16 cellular contexts compared by ENCODE assay signal in genomic region chr3:158775801-158776399, GRCh38. TPM values are rescaled to one million over a fixed set of nuclear protein-coding genes. Genes with fewer than 3 reads are reported as not detected.
DNase-seq lines count a peak whose midpoint lies in the region; ATAC-seq, FAIRE-seq and TF ChIP-seq lines count a peak whose summit lies in the region.
"Had no signal": no experiment of that assay in that cellular context is flagged by ENCODE, and none has a peak within 500 bp of the region (broad histone marks: within the 10 kb centered on the region; RNA-seq: fewer than 3 reads in every experiment).

No MANE protein-coding gene starts in this region.

- no peak overlapping the region for H4K91ac ChIP-seq in H1 (replicated peaks; ENCODE audit: insufficient read length, low read length)

- no peaks in the 10 kb centered on the region for H3K9me3 ChIP-seq in H1 (ENCODE audit: insufficient read depth in 2 of 2, low read depth in 1 of 2, low read length in 1 of 2)
- H3K9me3 ChIP-seq in endodermal cell (ENCODE audit: control insufficient read depth, low read length) = no peaks in the 10 kb centered on the region
- H3K9me3 ChIP-seq: pancreas, SJCRH30 had no signal

- CTCF ChIA-PET in H1 (lab: Charles Lee; ENCODE audit: partially characterized antibody) = no interaction called here

- DNase-seq in A172 (ENCODE audit: low spot score) (peak; percentile 29), H1 (ENCODE audit: low read depth in 1 of 2, low spot score in 2 of 2) (no peak), endodermal cell (no peak), EL (no peak)
- no peak for DNase-seq in activated effector memory CD4-positive, alpha-beta T cell treated with Interleukin-2 at 50 U/mL for 16 hours
- DNase-seq: cerebellar nuclear complex, KBM-7, midbrain, NCI-H1694, pancreas, SJCRH30 had no signal

- H2BK120ac ChIP-seq in H1 (replicated peaks; ENCODE audit: low read depth, low read length) = no peak overlapping the region

- H3K36me3 Mint-ChIP-seq in endodermal cell (ENCODE audit: low read depth) = no peaks in the 10 kb centered on the region

- TF ChIP-seq RAD21 in H1 (IDR thresholded peaks at IDR 0.05 in 1 of 2, conservative IDR thresholded peaks at IDR 0.05 in 1 of 2; ENCODE audit: low read depth in 2 of 2, low read length in 2 of 2) = no peak

- no peak for TF ChIP-seq EP300 in H1 (IDR thresholded peaks at IDR 0.05; ENCODE audit: borderline replicate concordance in 1 of 2, low read depth in 2 of 2, low read length in 2 of 2)

- H3K4me1 ChIP-seq in H1 (replicated peaks in 1 of 4; ENCODE audit: control insufficient read depth in 3 of 4, insufficient read depth in 4 of 4, low read length in 3 of 4) (no peaks in the 10 kb centered on the region), endodermal cell (ENCODE audit: control insufficient read depth, insufficient read depth, low read length) (no peaks in the 10 kb centered on the region)
- H3K4me1 ChIP-seq: pancreas had no signal

- H3K9me3 Mint-ChIP-seq in endodermal cell = no peaks in the 10 kb centered on the region

- WGBS in H1 (ENCODE audit: extremely low coverage in 1 of 2, insufficient coverage in 1 of 2, insufficient read length in 1 of 2, insufficient replicate concordance in 2 of 2, low coverage in 1 of 2, low lambda C conversion rate in 2 of 2, missing lambda C conversion rate in 1 of 2), 2 experiments = 93% methylated on average over 2 of the region's 2 CpGs; no CpG with 5 or more reads in 1 of the 2 experiments
- 94 to 100% methylated on average over 2 of the region's 2 CpGs for WGBS in endodermal cell (ENCODE audit: insufficient coverage in 1 of 2, insufficient read length in 1 of 2), 2 experiments

- peak overlapping the region; percentile 53; the same call in 1 of the 2 replicates for H2AFZ ChIP-seq in H1 (ENCODE audit: low read length)

- H4K5ac ChIP-seq in H1 (ENCODE audit: insufficient read length, low read depth, low read length) = no peak overlapping the region

- H3K27me3 Mint-ChIP-seq in endodermal cell (ENCODE audit: insufficient read depth) = no peaks in the 10 kb centered on the region
- H3K27me3 Mint-ChIP-seq: activated naive CD8-positive, alpha-beta T cell had no signal

- no peak overlapping the region for H3K4ac ChIP-seq in H1 (replicated peaks; ENCODE audit: insufficient read length, low read depth, low read length)

- no peak overlapping the region for H3K27ac ChIP-seq in H1 (ENCODE audit: low read depth, low read length)
- no peak overlapping the region for H3K27ac ChIP-seq in endodermal cell (ENCODE audit: low read depth, low read length)
- H3K27ac ChIP-seq: pancreas, SJCRH30 had no signal

- H3K4me2 ChIP-seq in H1 (ENCODE audit: insufficient read depth in 1 of 2, low read depth in 2 of 2, low read length in 2 of 2) = no peak overlapping the region

- H3K4me1 Mint-ChIP-seq in endodermal cell = no peaks in the 10 kb centered on the region

- no peak overlapping the region for H2BK20ac ChIP-seq in H1 (ENCODE audit: low read length)

- TF ChIP-seq CTCF in H1 (IDR thresholded peaks at IDR 0.05; ENCODE audit: control extremely low read depth in 1 of 3, insufficient read depth in 1 of 3, low read depth in 1 of 3, low read length in 3 of 3) = no peak
- no peak for TF ChIP-seq CTCF in endodermal cell (conservative IDR thresholded peaks at IDR 0.05)

- H3K27ac Mint-ChIP-seq in endodermal cell = no peak overlapping the region
- H3K27ac Mint-ChIP-seq: activated naive CD8-positive, alpha-beta T cell had no signal

- no peak overlapping the region for H2BK15ac ChIP-seq in H1 (ENCODE audit: low read length)

- H3K4me3 Mint-ChIP-seq in endodermal cell = no peak overlapping the region
- H3K4me3 Mint-ChIP-seq: activated naive CD8-positive, alpha-beta T cell had no signal

- H3K27me3 ChIP-seq in H1 (replicated peaks in 1 of 4; ENCODE audit: control insufficient read depth in 3 of 4, extremely low read depth in 1 of 4, insufficient read depth in 3 of 4, low read length in 3 of 4) (no peaks in the 10 kb centered on the region), endodermal cell (ENCODE audit: control insufficient read depth, insufficient read depth, low read length, poor library complexity, severe bottlenecking) (no peaks in the 10 kb centered on the region)
- H3K27me3 ChIP-seq: pancreas, SJCRH30 had no signal

- no peak overlapping the region for H3K9ac ChIP-seq in H1 (replicated peaks in 1 of 4; ENCODE audit: extremely low read depth in 1 of 4, low read depth in 3 of 4, low read length in 3 of 4)
- no peak overlapping the region for H3K9ac ChIP-seq in endodermal cell (ENCODE audit: extremely low read depth, low read length, poor library complexity, severe bottlenecking)

- ATAC-seq in GM19455 (IDR thresholded peaks at IDR 0.05; ENCODE audit: unreplicated experiment) (peak; percentile 59), HG03378 (IDR thresholded peaks at IDR 0.05; ENCODE audit: unreplicated experiment) (peak; percentile 61), GM19328 (IDR thresholded peaks at IDR 0.05; ENCODE audit: unreplicated experiment) (no peak)
- ATAC-seq: HCT116, pancreas had no signal

- H3K14ac ChIP-seq in H1 (ENCODE audit: insufficient read length) = no peak overlapping the region

- H3K4me3 ChIP-seq in H1 (ENCODE audit: extremely low read depth in 1 of 4, insufficient read depth in 2 of 4, low read depth in 3 of 4, low read length in 4 of 4) (no peak overlapping the region), endodermal cell (ENCODE audit: low read length) (no peak overlapping the region)
- H3K4me3 ChIP-seq: pancreas, SJCRH30 had no signal

- H3K23me2 ChIP-seq in H1 (ENCODE audit: low read depth, low read length) = no peaks in the 10 kb centered on the region

- no peak overlapping the region for H4K8ac ChIP-seq in H1 (ENCODE audit: extremely low read depth, insufficient read depth, low read length)

- no peak overlapping the region for H2BK12ac ChIP-seq in H1 (ENCODE audit: low read depth, low read length)

- H3K79me1 ChIP-seq in H1 (ENCODE audit: low read depth, low read length) = no peaks in the 10 kb centered on the region

- H4K20me1 ChIP-seq in H1 (replicated peaks in 1 of 2; ENCODE audit: control insufficient read depth in 1 of 2, insufficient read depth in 2 of 2, low read length in 2 of 2) = no peaks in the 10 kb centered on the region

- no peak overlapping the region for H2AK5ac ChIP-seq in H1 (ENCODE audit: low read depth, low read length)

- H3K18ac ChIP-seq in H1 (ENCODE audit: extremely low read depth, low read length) = no peak overlapping the region

- H2BK5ac ChIP-seq in H1 (ENCODE audit: low read depth, low read length) = no peak overlapping the region

- no peak overlapping the region for H3K23ac ChIP-seq in H1 (ENCODE audit: insufficient read length)

- H3K56ac ChIP-seq in H1 (replicated peaks; ENCODE audit: insufficient read length, low read depth, low read length) = no peak overlapping the region

- H3K79me2 ChIP-seq in H1 (ENCODE audit: control insufficient read depth in 1 of 2, insufficient read depth in 2 of 2, low read length in 2 of 2) = no peaks in the 10 kb centered on the region

- POLR2A ChIA-PET in H1 (lab: Charles Lee; ENCODE audit: partially characterized antibody) = no interaction called here

- FAIRE-seq in H1 (lab: Jason Lieb, UNC) = no peak
- FAIRE-seq: pancreas had no signal

- TF ChIP-seq POLR2A in H1 (IDR thresholded peaks at IDR 0.05; ENCODE audit: control extremely low read depth in 1 of 2, low read depth in 2 of 2, low read length in 2 of 2) = no peak

- H3K36me3 ChIP-seq in H1 (ENCODE audit: control insufficient read depth in 2 of 4, insufficient read depth in 4 of 4, low read length in 3 of 4) (no peaks in the 10 kb centered on the region), endodermal cell (ENCODE audit: control insufficient read depth, insufficient read depth, low read length) (no peaks in the 10 kb centered on the region)
- H3K36me3 ChIP-seq: pancreas, SJCRH30 had no signal

TF ChIP-seq in H1, 55 proteins besides CTCF, POLR2A, EP300 and RAD21 (continues in another document):
- no peak for TF ChIP-seq SIX5 (IDR thresholded peaks at IDR 0.05; ENCODE audit: low read depth, low read length)
- no peak for TF ChIP-seq SAP30 (IDR thresholded peaks at IDR 0.05; ENCODE audit: insufficient read depth, insufficient replicate concordance, low read length)
- no peak for TF ChIP-seq MAFK (IDR thresholded peaks at IDR 0.05; ENCODE audit: low read depth, low read length)
- no peak for TF ChIP-seq RXRA (IDR thresholded peaks at IDR 0.05; ENCODE audit: insufficient read depth, low read depth, low read length)
- no peak for TF ChIP-seq SIN3A (conservative IDR thresholded peaks at IDR 0.05 in 1 of 2, IDR thresholded peaks at IDR 0.05 in 1 of 2; ENCODE audit: low read depth in 1 of 2, low read length in 2 of 2)
- TF ChIP-seq SIRT6 (IDR thresholded peaks at IDR 0.05; ENCODE audit: low read length) = no peak
- TF ChIP-seq KDM4A (IDR thresholded peaks at IDR 0.05; ENCODE audit: low read depth, low read length, severe bottlenecking) = no peak
- no peak for TF ChIP-seq BRCA1 (IDR thresholded peaks at IDR 0.05; ENCODE audit: low read depth, low read length)

RNA-seq across cellular contexts. Expression of gene MFSD1, which starts 26.0 kb away (rescaled TPM):
- total RNA-seq in A172 (2014; rRNA removed; shearing (Covaris generic)) = 92.7 and 109 TPM in 2 replicates
- total RNA-seq in H1 (2021; fragmentation: NEBNext Ultra II Directional; extraction: Animal tissue kit (Norgen Biotek cat#: 25700)) = 9.3 and 11.0 TPM in 2 replicates
- 7.1 and 11.5 TPM in 2 replicates for polyA plus RNA-seq in H1 (2011; rRNA removed)
- polyA plus RNA-seq in H1 (2011; cell fraction: cytosol; rRNA removed) = 7.5 TPM
- 3.6 TPM for polyA plus RNA-seq in H1 (2011; cell fraction: nucleus; rRNA removed)
- 6.0 to 9.2 TPM (median 7.4 TPM) in 4 replicates for polyA plus RNA-seq in H1 (2012, experiment 1 of 2)
- 1.8 TPM for polyA plus RNA-seq in H1 (2012, experiment 2 of 2)
- 8.2 TPM for polyA plus RNA-seq in H1 (2013, experiment 1 of 2)
- 8.2 TPM for polyA plus RNA-seq in H1 (2013, experiment 2 of 2)
- polyA minus RNA-seq in H1 (2011; rRNA and poly(A)+ RNA removed) = 15.3 and 17.3 TPM in 2 replicates
- 5.7 TPM for polyA minus RNA-seq in H1 (2011; cell fraction: cytosol; rRNA and poly(A)+ RNA removed)
- 18.6 TPM for polyA minus RNA-seq in H1 (2011; cell fraction: nucleus; rRNA and poly(A)+ RNA removed)
- 10 to 100 TPM; 11.7 to 13.4 TPM for total RNA-seq in endodermal cell
- 15.1 TPM for polyA plus RNA-seq in endodermal cell (2013, experiment 1 of 2)
- 12.3 TPM for polyA plus RNA-seq in endodermal cell (2013, experiment 2 of 2)

RNA-seq across cellular contexts. Expression of gene RARRES1, which starts 43.6 kb away (rescaled TPM):
- total RNA-seq in A172 (2014; rRNA removed; shearing (Covaris generic)) = not detected in 2 replicates
- 0.71 TPM in 1 of 2 replicates, not detected in the other for total RNA-seq in H1 (2021; fragmentation: NEBNext Ultra II Directional; extraction: Animal tissue kit (Norgen Biotek cat#: 25700))
- 0.09 and 0.26 TPM in 2 replicates for polyA plus RNA-seq in H1 (2011; rRNA removed)
- 0.10 TPM for polyA plus RNA-seq in H1 (2011; cell fraction: cytosol; rRNA removed)
- polyA plus RNA-seq in H1 (2011; cell fraction: nucleus; rRNA removed) = 0.20 TPM
- polyA plus RNA-seq in H1 (2012, experiment 1 of 2) = 0.20 to 1.3 TPM (median 0.48 TPM) in 3 of 4 replicates, not detected in the other
- polyA plus RNA-seq in H1 (2012, experiment 2 of 2) = not detected
- polyA plus RNA-seq in H1 (2013, experiment 1 of 2) = 0.26 TPM
- 0.15 TPM for polyA plus RNA-seq in H1 (2013, experiment 2 of 2)
- polyA minus RNA-seq in H1 (2011; rRNA and poly(A)+ RNA removed) = not detected in 2 replicates
- polyA minus RNA-seq in H1 (2011; cell fraction: cytosol; rRNA and poly(A)+ RNA removed) = not detected
- not detected for polyA minus RNA-seq in H1 (2011; cell fraction: nucleus; rRNA and poly(A)+ RNA removed)
- total RNA-seq in endodermal cell = under 1 TPM; 0.58 to 0.95 TPM
- 1.1 TPM for polyA plus RNA-seq in endodermal cell (2013, experiment 1 of 2)
- 1.6 TPM for polyA plus RNA-seq in endodermal cell (2013, experiment 2 of 2)
- total RNA-seq: SJCRH30 had no signal
